ENCODE assay signal across 8 cellular contexts in genomic region chr10:118046491-118047362, GRCh38. TPM values are rescaled to one million over a fixed set of nuclear protein-coding genes. Genes with fewer than 3 reads are reported as not detected.
A peak's percentile ranks its signal among the peaks of the same experiment; 100 is the strongest.
DNase-seq lines count a peak whose midpoint lies in the region; TF ChIP-seq lines count a peak whose summit lies in the region.

A gene with protein sequence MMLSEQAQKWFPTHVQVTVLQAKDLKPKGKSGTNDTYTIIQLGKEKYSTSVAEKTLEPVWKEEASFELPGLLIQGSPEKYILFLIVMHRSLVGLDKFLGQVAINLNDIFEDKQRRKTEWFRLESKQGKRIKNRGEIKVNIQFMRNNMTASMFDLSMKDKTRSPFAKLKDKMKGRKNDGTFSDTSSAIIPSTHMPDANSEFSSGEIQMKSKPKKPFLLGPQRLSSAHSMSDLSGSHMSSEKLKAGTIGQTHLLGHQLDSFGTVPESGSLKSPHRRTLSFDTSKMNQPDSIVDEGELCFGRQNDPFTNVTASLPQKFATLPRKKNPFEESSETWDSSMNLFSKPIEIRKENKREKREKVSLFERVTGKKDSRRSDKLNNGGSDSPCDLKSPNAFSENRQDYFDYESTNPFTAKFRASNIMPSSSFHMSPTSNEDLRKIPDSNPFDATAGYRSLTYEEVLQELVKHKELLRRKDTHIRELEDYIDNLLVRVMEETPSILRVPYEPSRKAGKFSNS (minus strand): TSS chr10:118046941. CDS start chr10:118046163, 778 bp downstream.

- no peaks in the 10 kb centered on the region for H3K36me3 Mint-ChIP-seq in endothelial cell (ENCODE audit: low read depth, unreplicated experiment)

- in situ Hi-C loops in Caki2 (cut with HindIII; ENCODE audit: low pct_unique_long_range_greater_than_20kb, low sequenced_read_pairs) = no loop called here

- H3K4me1 Mint-ChIP-seq in endothelial cell (ENCODE audit: unreplicated experiment) = peaks cover 11% of the 10 kb centered on the region

- peaks cover 9% of the 10 kb centered on the region for H3K27me3 Mint-ChIP-seq in endothelial cell (ENCODE audit: unreplicated experiment)

- peak; percentile 94 for DNase-seq in Caki2 (ENCODE audit: low read depth)
- peak; percentile 97 for DNase-seq in GM20000 (ENCODE audit: low spot score)
- peak; percentile 54 for DNase-seq in HS-5 (ENCODE audit: low read depth)
- peak; percentile 84 for DNase-seq in NK-92 treated with Interleukin-12 subunit alpha and Interleukin-12 subunit beta, amount 100 ng/mL, for 24 hours (lab: John Stamatoyannopoulos, UW)
- DNase-seq in activated CD8-positive, alpha-beta memory T cell treated with anti-CD3 and anti-CD28 coated beads, Interleukin-2, amount 50 U/mL, for 24 hours (ENCODE audit: extremely low read depth) = peak; percentile 91
- peak; percentile 94 for DNase-seq in endothelial cell (ENCODE audit: low spot score)
- DNase-seq in midbrain (lab: John Stamatoyannopoulos, UW) = peak; percentile 96
- peak; percentile 87 to 89 for DNase-seq in stimulated activated CD8-positive, alpha-beta memory T cell treated with anti-CD3 and anti-CD28 coated beads, Interleukin-15, amount 100 ng/mL, for 48 hours (ENCODE audit: low read depth in 2 of 2)

- H3K4me3 Mint-ChIP-seq in endothelial cell (ENCODE audit: unreplicated experiment) = peak within 1 kb of the TSS; percentile 93

- H3K9me3 Mint-ChIP-seq in endothelial cell (ENCODE audit: unreplicated experiment) = no peaks in the 10 kb centered on the region

- TF ChIP-seq CTCF in GM20000 (IDR thresholded peaks at IDR 0.05; ENCODE audit: extremely low read depth, missing control alignments) (no peak), endothelial cell (IDR thresholded peaks at IDR 0.05; ENCODE audit: unreplicated experiment) (no peak)

- peak within 1 kb of the TSS; percentile 93 for H3K27ac Mint-ChIP-seq in endothelial cell (ENCODE audit: unreplicated experiment)

RNA-seq across cellular contexts. Expression of the gene that starts here (rescaled TPM):
- total RNA-seq in Caki2 (2014; rRNA removed; shearing (Covaris generic); ENCODE audit: low replicate concordance) = 2.2 and 7.4 TPM in 2 replicates
- 10.9 TPM for total RNA-seq in endothelial cell (ENCODE audit: unreplicated experiment)

Comparison
In these comparisons a context has a peak if more than half of its experiments do, and no peak if none do; other contexts are left out.
1. Peak in every context shown above with its lines: DNase-seq.